ENCODE assay signal across 9 cellular contexts in genomic region chr13:77696863-77697207, GRCh38. TPM values are rescaled to one million over a fixed set of nuclear protein-coding genes. Genes with fewer than 3 reads are reported as not detected.
DNase-seq lines count a peak whose midpoint lies in the region; ATAC-seq and TF ChIP-seq lines count a peak whose summit lies in the region.
"Had no signal": no experiment of that assay in that cellular context is flagged by ENCODE, and none has a peak within 500 bp of the region (broad histone marks: within the 10 kb centered on the region; RNA-seq: fewer than 3 reads in every experiment).

No MANE protein-coding gene starts in this region.

- no peaks in the 10 kb centered on the region for H3K79me2 ChIP-seq in Karpas-422 (ENCODE audit: low read length)

- H3K4me1 ChIP-seq in BLaER1 treated with 17β-estradiol and CSF1 and Interleukin-3, amounts not matched to agents 10 nM and 100 nM, result peaks cover 7 to 38% (median 27%) of the 10 kb centered on the region in 10 experiments
- H3K4me1 ChIP-seq in Karpas-422 (ENCODE audit: low read length) (peaks cover 18% of the 10 kb centered on the region), endodermal cell (ENCODE audit: control insufficient read depth, insufficient read depth, low read length) (peaks cover 5% of the 10 kb centered on the region)

- H3K9me3 ChIP-seq in BLaER1 treated with 17β-estradiol and CSF1 and Interleukin-3, amounts not matched to agents 10 nM and 100 nM (replicated peaks in 1 of 11), result no peaks in the 10 kb centered on the region
- H3K9me3 ChIP-seq in Karpas-422 (ENCODE audit: low read length) (no peaks in the 10 kb centered on the region), endodermal cell (ENCODE audit: control insufficient read depth, low read length) (no peaks in the 10 kb centered on the region)

- no peaks in the 10 kb centered on the region for H3K9me2 ChIP-seq in Karpas-422 (replicated peaks; ENCODE audit: insufficient read depth, low read length)

- peak overlapping the region; percentile 74 for H3K4me3 Mint-ChIP-seq in endodermal cell
- H3K4me3 Mint-ChIP-seq in osteocyte (ENCODE audit: unreplicated experiment), result peak overlapping the region; percentile 65

- H3K9me3 Mint-ChIP-seq in endodermal cell (no peaks in the 10 kb centered on the region), osteocyte (ENCODE audit: unreplicated experiment) (no peaks in the 10 kb centered on the region)

- H3K27me3 Mint-ChIP-seq in endodermal cell (ENCODE audit: insufficient read depth), result peaks cover 30% of the 10 kb centered on the region
- peaks cover 63% of the 10 kb centered on the region for H3K27me3 Mint-ChIP-seq in osteocyte (ENCODE audit: unreplicated experiment)

- no peak for DNase-seq in Karpas-422
- DNase-seq in endodermal cell, result no peak
- DNase-seq in osteocyte (ENCODE audit: extremely low spot score, unreplicated experiment), result no peak
- no peak for DNase-seq in DMS153 (lab: John Stamatoyannopoulos, UW)
- DNase-seq in T1000 (lab: John Stamatoyannopoulos, UW), result no peak
- DNase-seq in GM03348 (ENCODE audit: low spot score), result no peak

- H3K27ac Mint-ChIP-seq in endodermal cell (no peak overlapping the region), osteocyte (ENCODE audit: unreplicated experiment) (no peak overlapping the region)

- H3K4me1 Mint-ChIP-seq in endodermal cell (peaks cover 19% of the 10 kb centered on the region), osteocyte (ENCODE audit: unreplicated experiment) (peaks cover 7% of the 10 kb centered on the region)

- peak overlapping the region in 3 of 11 experiments; percentile 13 to 53 (median 47); a peak in 3 of 22 replicates for H3K27ac ChIP-seq in BLaER1 treated with 17β-estradiol and CSF1 and Interleukin-3, amounts not matched to agents 10 nM and 100 nM
- H3K27ac ChIP-seq in Karpas-422 (ENCODE audit: low read length) (no peak overlapping the region), endodermal cell (ENCODE audit: low read depth, low read length) (peak overlapping the region; percentile 71)
- H3K27ac ChIP-seq: epithelial cell of prostate had no signal

- peaks cover 0 to 22% (median 17%) of the 10 kb centered on the region in 11 experiments; a peak in 16 of 22 replicates for H3K27me3 ChIP-seq in BLaER1 treated with 17β-estradiol and CSF1 and Interleukin-3, amounts not matched to agents 10 nM and 100 nM
- no peaks in the 10 kb centered on the region for H3K27me3 ChIP-seq in Karpas-422 (ENCODE audit: low read length)
- H3K27me3 ChIP-seq in endodermal cell (ENCODE audit: control insufficient read depth, insufficient read depth, low read length, poor library complexity, severe bottlenecking), result peaks cover 14% of the 10 kb centered on the region

- 50 to 75% methylated on average over 1 to 3 of the region's 3 CpGs for WGBS in endodermal cell (ENCODE audit: insufficient coverage in 1 of 2, insufficient read length in 1 of 2), 2 experiments

- TF ChIP-seq CTCF in endodermal cell (conservative IDR thresholded peaks at IDR 0.05) (no peak), osteocyte (IDR thresholded peaks at IDR 0.05) (no peak)

- peak overlapping the region; percentile 82 to 99 (median 95) for H3K4me3 ChIP-seq in BLaER1 treated with 17β-estradiol and CSF1 and Interleukin-3, amounts not matched to agents 10 nM and 100 nM
- H3K4me3 ChIP-seq in Karpas-422 (ENCODE audit: low read length) (peak overlapping the region; percentile 59), endodermal cell (ENCODE audit: low read length) (peak overlapping the region; percentile 83)

- peak overlapping the region; percentile 67 to 96 (median 86) for H3K4me2 ChIP-seq in BLaER1 treated with 17β-estradiol and CSF1 and Interleukin-3, amounts not matched to agents 10 nM and 100 nM
- peak overlapping the region; percentile 72 for H3K4me2 ChIP-seq in Karpas-422 (ENCODE audit: low read depth, low read length, poor library complexity, severe bottlenecking)

- ATAC-seq in GM19395 (IDR thresholded peaks at IDR 0.05; ENCODE audit: unreplicated experiment), result peak; percentile 9

- H3K36me3 Mint-ChIP-seq in endodermal cell (ENCODE audit: low read depth) (no peaks in the 10 kb centered on the region), osteocyte (ENCODE audit: unreplicated experiment) (no peaks in the 10 kb centered on the region)

- peak overlapping the region in 7 of 11 experiments; percentile 46 to 67 (median 61); a peak in 13 of 22 replicates for H3K9ac ChIP-seq in BLaER1 treated with 17β-estradiol and CSF1 and Interleukin-3, amounts not matched to agents 10 nM and 100 nM
- H3K9ac ChIP-seq in Karpas-422 (ENCODE audit: low read length) (peak overlapping the region; percentile 55), endodermal cell (ENCODE audit: extremely low read depth, low read length, poor library complexity, severe bottlenecking) (peak overlapping the region; percentile 33)

- no peaks in the 10 kb centered on the region for H3K36me3 ChIP-seq in BLaER1 treated with 17β-estradiol and CSF1 and Interleukin-3, amounts not matched to agents 10 nM and 100 nM
- H3K36me3 ChIP-seq in Karpas-422 (ENCODE audit: insufficient read depth, low read length), result no peaks in the 10 kb centered on the region
- H3K36me3 ChIP-seq in endodermal cell (ENCODE audit: control insufficient read depth, insufficient read depth, low read length), result no peaks in the 10 kb centered on the region

- H2AFZ ChIP-seq in Karpas-422 (ENCODE audit: low read length), result no peak overlapping the region

- H4K20me1 ChIP-seq in BLaER1 treated with 17β-estradiol and CSF1 and Interleukin-3, amounts not matched to agents 10 nM and 100 nM, result peaks cover 0 to 29% (median 0%) of the 10 kb centered on the region in 11 experiments; a peak in 5 of 22 replicates
- H4K20me1 ChIP-seq in Karpas-422 (ENCODE audit: insufficient read depth, low read depth, low read length), result no peaks in the 10 kb centered on the region

RNA-seq across cellular contexts. Expression of gene SLAIN1, which starts 0.7 kb away (rescaled TPM):
- 4.4 and 7.1 TPM in 2 replicates for total RNA-seq in Karpas-422 (2014; rRNA removed; shearing (Covaris generic); ENCODE audit: low replicate concordance)
- total RNA-seq in endodermal cell (10 to 100 TPM; 24.0 to 25.7 TPM), osteocyte (0.16 TPM in 1 of 2 replicates, not detected in the other)
- polyA plus RNA-seq in endodermal cell (2013, experiment 1 of 2), result 69.0 TPM
- 59.0 TPM for polyA plus RNA-seq in endodermal cell (2013, experiment 2 of 2)
